Comparison of ENCODE assay signal across 14 cellular contexts in the genomic region with DNA sequence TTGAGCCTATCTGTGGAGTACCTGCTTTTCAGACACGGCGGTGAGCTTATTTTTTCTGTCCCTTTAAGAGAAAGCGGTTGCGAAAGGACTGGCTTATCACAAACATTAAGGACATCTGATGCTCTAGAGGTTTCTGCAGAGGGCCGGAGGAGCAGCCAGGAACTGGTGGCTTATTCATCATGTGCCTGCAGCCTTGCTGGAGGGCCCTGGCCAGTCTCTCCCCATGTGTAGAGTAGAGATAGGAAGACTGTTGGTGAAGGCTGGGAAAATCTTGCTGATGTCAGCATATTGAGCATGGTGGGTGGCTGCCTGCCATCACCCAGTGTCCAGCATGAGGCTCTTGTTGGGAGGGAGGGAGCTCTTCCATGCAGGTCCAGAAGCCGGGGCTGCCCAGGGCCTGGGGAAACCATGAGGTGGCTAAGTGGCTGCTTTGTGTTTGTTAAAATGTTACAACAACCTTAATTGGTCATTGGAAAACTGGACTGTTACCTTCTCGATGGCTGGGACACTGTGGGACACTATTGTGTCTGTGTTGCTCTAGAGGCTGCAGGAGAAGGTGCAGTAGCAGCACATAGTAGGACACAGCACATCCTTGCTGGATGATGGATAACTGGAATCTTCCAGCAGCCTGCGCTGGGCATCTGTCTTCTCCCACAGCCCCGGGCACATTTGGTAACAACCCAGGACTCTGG. TPM values are rescaled to one million over a fixed set of nuclear protein-coding genes. Genes with fewer than 3 reads are reported as not detected.
DNase-seq lines count a peak whose midpoint lies in the region; FAIRE-seq and TF ChIP-seq lines count a peak whose summit lies in the region.
"Had no signal": no experiment of that assay in that cellular context is flagged by ENCODE, and none has a peak within 500 bp of the region (broad histone marks: within the 10 kb centered on the region; RNA-seq: fewer than 3 reads in every experiment).

No MANE protein-coding gene starts in this region.

- H3K9me3 ChIP-seq in hepatocyte (ENCODE audit: low read depth) (no peaks in the 10 kb centered on the region), small intestine (ENCODE audit: control insufficient read depth, low read depth) (no peaks in the 10 kb centered on the region)
- H3K9me3 ChIP-seq: Peyer's patch had no signal

- FAIRE-seq in small intestine (lab: Jason Lieb, UNC) = no peak
- FAIRE-seq: TTC549 had no signal

- H3K27ac ChIP-seq in hepatocyte = peak overlapping the region; percentile 65
- H3K27ac ChIP-seq in small intestine (ENCODE audit: low read depth in 1 of 2, low read length in 1 of 2) = no peak overlapping the region

- 54% methylated on average over 9 of the region's 9 CpGs for WGBS in hepatocyte (ENCODE audit: low lambda C conversion rate, missing lambda C conversion rate)
- WGBS in small intestine, 3 donors = 42 to 55% (median 53%) methylated on average over 9 of the region's 9 CpGs

- DNase-seq in MV-4-11 (lab: John Stamatoyannopoulos, UW) (peak; percentile 62), cerebellum (ENCODE audit: low spot score) (peak; percentile 57), hepatocyte (ENCODE audit: low spot score) (peak; percentile 76), small intestine (peak; percentile 25), COLO668 (lab: John Stamatoyannopoulos, UW; ENCODE audit: unreplicated experiment) (no peak), NCI-H524 treated with DMSO at 0.1 percent for 48 hours (lab: John Stamatoyannopoulos, UW) (no peak), NCI-H187 (lab: John Stamatoyannopoulos, UW) (no peak)
- no peak for DNase-seq in stimulated activated CD4-positive, alpha-beta T cell treated with anti-CD3 and anti-CD28 coated beads, Interleukin-2, amount 100 ng/mL, for 24 hours
- DNase-seq: activated CD8-positive, alpha-beta memory T cell treated with anti-CD3 and anti-CD28 coated beads, Interleukin-2, amount 50 U/mL, for 4 hours; effector CD4-positive, alpha-beta T cell; NCI-H2227 treated with DMSO at 0.1 percent for 48 hours; retina had no signal

- H3K27me3 ChIP-seq in hepatocyte (no peaks in the 10 kb centered on the region), small intestine (ENCODE audit: control insufficient read depth in 2 of 2, insufficient read depth in 2 of 2, low read length in 2 of 2) (no peaks in the 10 kb centered on the region)
- H3K27me3 ChIP-seq: Peyer's patch had no signal

- no peaks in the 10 kb centered on the region for H4K20me1 ChIP-seq in hepatocyte (ENCODE audit: insufficient read depth, poor library complexity, severe bottlenecking)

- peak overlapping the region; percentile 12 for H3K4me2 ChIP-seq in hepatocyte

- H3K79me2 ChIP-seq in hepatocyte = no peaks in the 10 kb centered on the region

- H3K36me3 ChIP-seq in hepatocyte (replicated peaks; ENCODE audit: insufficient read depth, low read depth) (no peaks in the 10 kb centered on the region), small intestine (ENCODE audit: control insufficient read depth in 2 of 2, insufficient read depth in 2 of 2, low read length in 2 of 2) (no peaks in the 10 kb centered on the region)
- H3K36me3 ChIP-seq: Peyer's patch had no signal

- no peak overlapping the region for H3K4me3 ChIP-seq in hepatocyte
- no peak overlapping the region for H3K4me3 ChIP-seq in small intestine (ENCODE audit: low read depth in 1 of 2, low read length in 2 of 2)
- H3K4me3 ChIP-seq: Peyer's patch had no signal

- no peaks in the 10 kb centered on the region for H3K9me2 ChIP-seq in hepatocyte (replicated peaks; ENCODE audit: insufficient read depth)

- no peak for TF ChIP-seq CTCF in hepatocyte (IDR thresholded peaks at IDR 0.05; ENCODE audit: poor library complexity)

- H3K4me1 ChIP-seq in hepatocyte (ENCODE audit: insufficient read depth) (peaks cover 38% of the 10 kb centered on the region), small intestine (ENCODE audit: control insufficient read depth in 2 of 2, insufficient read depth in 1 of 2, low read depth in 1 of 2, low read length in 1 of 2) (no peaks in the 10 kb centered on the region)
- H3K4me1 ChIP-seq: Peyer's patch had no signal

- H2AFZ ChIP-seq in hepatocyte = no peak overlapping the region

RNA-seq across cellular contexts. Expression of gene TSPAN18, which starts 54.3 kb away (rescaled TPM):
- total RNA-seq in cerebellum (31.9 TPM), hepatocyte (9.5 and 12.8 TPM in 2 replicates)
- polyA plus RNA-seq in hepatocyte (21.5 and 25.1 TPM in 2 replicates), small intestine (1 to 10 TPM in 2 of 3 donors, not detected in 1; 1.1 to 8.8 TPM)

Comparison
In these comparisons a context has a peak if more than half of its experiments do, and no peak if none do; other contexts are left out.
1. DNase-seq: peak in MV-4-11 (single experiment), cerebellum (single experiment), hepatocyte (single experiment) and small intestine (single experiment); none in COLO668 (single experiment), NCI-H524 treated with DMSO at 0.1 percent for 48 hours (single experiment), stimulated activated CD4-positive, alpha-beta T cell treated with anti-CD3 and anti-CD28 coated beads, Interleukin-2, amount 100 ng/mL, for 24 hours (0 of 2) and NCI-H187 (0 of 2).